8 cellular contexts compared by ENCODE assay signal in the genomic region with DNA sequence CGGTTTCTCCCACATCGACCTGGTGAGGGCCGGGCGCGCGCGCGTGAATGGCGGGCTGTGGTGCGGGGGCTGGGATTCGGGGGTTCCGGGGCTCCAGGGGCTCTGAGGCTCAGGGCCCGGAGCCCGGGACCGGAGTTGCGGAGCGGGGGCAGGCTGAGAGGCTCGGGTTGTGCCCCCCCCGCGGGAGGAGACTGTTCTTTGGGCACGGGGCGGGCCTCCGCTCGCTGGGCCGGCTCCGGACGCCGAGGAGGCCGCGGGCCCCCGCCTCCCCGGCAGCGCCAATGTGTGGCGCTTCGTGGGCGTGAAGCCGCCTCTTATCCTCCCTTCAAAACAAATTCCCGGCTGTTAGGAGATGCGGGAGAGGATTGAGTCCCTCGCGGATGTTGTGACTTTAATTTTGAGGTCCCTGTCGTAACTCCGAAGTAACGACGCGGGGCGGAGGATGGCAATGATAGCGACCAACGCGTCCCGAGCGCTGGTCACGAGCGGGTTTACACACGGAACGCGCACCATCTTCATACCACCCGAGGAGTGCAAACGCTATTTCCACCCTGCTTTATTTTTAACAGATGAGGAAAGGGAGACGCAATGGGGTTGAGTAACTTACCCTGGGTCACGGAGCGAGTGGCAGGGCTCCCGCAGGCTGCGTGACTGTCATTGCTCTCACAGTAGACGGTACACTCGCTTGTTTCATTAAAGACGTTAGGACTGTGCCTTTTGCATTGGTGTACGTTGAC. TPM values are rescaled to one million over a fixed set of nuclear protein-coding genes. Genes with fewer than 3 reads are reported as not detected.
DNase-seq lines count a peak whose midpoint lies in the region; ATAC-seq and TF ChIP-seq lines count a peak whose summit lies in the region.

No MANE protein-coding gene starts in this region.

- 0% methylated on average over 11 to 68 of the region's 68 CpGs for WGBS in body of pancreas, 2 donors

- H3K9me2 ChIP-seq in PC-3 (replicated peaks; ENCODE audit: low read length) = no peaks in the 10 kb centered on the region

- DNase-seq in ACHN (peak; percentile 30), GM13977 (ENCODE audit: low spot score) (peak; percentile 65), PC-3 (peak; percentile 9), body of pancreas (peak in 3 of 4 donors; percentile 17 to 39 (median 37)), iPS-NIHi11 (ENCODE audit: low spot score) (peak; percentile 58), ecto neural progenitor cell (ENCODE audit: low spot score) (no peak)

- TF ChIP-seq CTCF in GM13977 (IDR thresholded peaks at IDR 0.05; ENCODE audit: extremely low read depth, insufficient read depth, missing control alignments) (no peak), PC-3 (conservative IDR thresholded peaks at IDR 0.05; ENCODE audit: low read depth, low read length) (no peak), body of pancreas (IDR thresholded peaks at IDR 0.05) (no peak)

- BruUV-seq in PC-3 (replicated peaks; lab: Mats Ljungman, UMichigan) = no TSS peak

- POLR2A ChIA-PET in PC-3 (lab: Charles Lee; ENCODE audit: unreplicated experiment) = interaction anchor here (0.6 kb wide), 1 partner anchor 74 kb away, joined by 13 read pairs; no protein-coding TSS in a partner anchor

- CTCF ChIA-PET in PC-3 (lab: Charles Lee) = no interaction called here

- peak overlapping the region; percentile 98 for H3K4me2 ChIP-seq in PC-3 (ENCODE audit: low read length)

- H3K9ac ChIP-seq in PC-3 (ENCODE audit: low read length) (peak overlapping the region; percentile 98), skeletal muscle tissue (ENCODE audit: low read depth in 1 of 3, low read length in 3 of 3) (peak overlapping the region; percentile 94 to 98 (median 96))

- H3K9me3 ChIP-seq in PC-3 (ENCODE audit: low read length) (no peaks in the 10 kb centered on the region), body of pancreas (no peaks in the 10 kb centered on the region), skeletal muscle tissue (ENCODE audit: control insufficient read depth in 3 of 3, low read length in 3 of 3) (no peaks in the 10 kb centered on the region)

- H3K27ac ChIP-seq in PC-3 (ENCODE audit: low read length) (peak overlapping the region; percentile 53), body of pancreas (peak overlapping the region; percentile 54 to 86 (median 80)), skeletal muscle tissue (ENCODE audit: low read depth, low read length) (peak overlapping the region; percentile 99)

- no peaks in the 10 kb centered on the region for H3K27me3 ChIP-seq in PC-3 (ENCODE audit: low read length)
- H3K27me3 ChIP-seq in body of pancreas = no peaks in the 10 kb centered on the region
- H3K27me3 ChIP-seq in skeletal muscle tissue (ENCODE audit: control insufficient read depth in 3 of 3, insufficient read depth in 3 of 3, low read length in 3 of 3) = no peaks in the 10 kb centered on the region

- in situ Hi-C loops in ACHN (cut with HindIII; ENCODE audit: low pct_ligation_motif_present, low pct_unique_long_range_greater_than_20kb, low sequenced_read_pairs) (no loop called here), GM13977 (cut with MboI; ENCODE audit: low pct_unique_long_range_greater_than_20kb, low sequenced_read_pairs, unreplicated experiment) (no loop called here)

- H4K20me1 ChIP-seq in PC-3 (ENCODE audit: low read length) = peaks cover 41% of the 10 kb centered on the region

- H3F3A ChIP-seq in PC-3 (ENCODE audit: low read length, unreplicated experiment) = no peaks in the 10 kb centered on the region

- H2AFZ ChIP-seq in PC-3 (ENCODE audit: low read length) = peak overlapping the region; percentile 95

- H3K79me2 ChIP-seq in PC-3 (ENCODE audit: low read length) = peaks cover 59% of the 10 kb centered on the region

- H3K4me3 ChIP-seq in PC-3 (ENCODE audit: low read length) = peak overlapping the region; percentile 98
- H3K4me3 ChIP-seq in body of pancreas = peak overlapping the region; percentile 78 to 95
- H3K4me3 ChIP-seq in skeletal muscle tissue (ENCODE audit: low read length in 3 of 3) = peak overlapping the region; percentile 83 to 88 (median 88)

- H3K4me1 ChIP-seq in PC-3 (ENCODE audit: insufficient read depth, low read length) = peaks cover 12% of the 10 kb centered on the region; the same call in 1 of the 2 replicates
- peaks cover 39% of the 10 kb centered on the region for H3K4me1 ChIP-seq in body of pancreas
- peaks cover 21 to 38% (median 29%) of the 10 kb centered on the region in 3 donors for H3K4me1 ChIP-seq in skeletal muscle tissue (ENCODE audit: control insufficient read depth in 3 of 3, insufficient read depth in 3 of 3, low read length in 3 of 3)

- intact Hi-C loops in PC-3 (cut with micrococcal nuclease) (no loop called here), body of pancreas (cut with DNase I) (no loop called here)

- ATAC-seq in HG02981 (IDR thresholded peaks at IDR 0.05; ENCODE audit: unreplicated experiment) = peak; percentile 36
- peak; percentile 63 for ATAC-seq in PC-3
- ATAC-seq in body of pancreas = peak; percentile 61

- H3K36me3 ChIP-seq in PC-3 (ENCODE audit: low read depth, low read length) (peaks cover 5% of the 10 kb centered on the region; the same call in 1 of the 2 replicates), body of pancreas (replicated peaks in 1 of 2; ENCODE audit: insufficient read depth in 1 of 2, low read depth in 2 of 2) (no peaks in the 10 kb centered on the region), skeletal muscle tissue (ENCODE audit: control insufficient read depth in 3 of 3, insufficient read depth in 3 of 3, low read length in 3 of 3) (peaks cover 10 to 11% (median 11%) of the 10 kb centered on the region in 3 donors)

- TF ChIP-seq POLR2A in body of pancreas (IDR thresholded peaks at IDR 0.05) = no peak

RNA-seq across cellular contexts. Expression of a gene that starts 0.5 kb away (rescaled TPM):
- total RNA-seq in PC-3 (2014; rRNA removed) = 88.3 and 103 TPM in 2 replicates
- 10 to 100 TPM; 37.4 to 51.7 TPM for total RNA-seq in body of pancreas
- total RNA-seq in skeletal muscle tissue = 121 TPM

RNA-seq across cellular contexts. Expression of a gene that starts 24.5 kb away (rescaled TPM):
- total RNA-seq in PC-3 (2014; rRNA removed) (31.5 and 38.4 TPM in 2 replicates), body of pancreas (10 to 100 TPM; 13.2 to 45.5 TPM), skeletal muscle tissue (19.8 TPM)

RNA-seq across cellular contexts. Expression of a gene that starts 52.8 kb away (rescaled TPM):
- total RNA-seq in PC-3 (2014; rRNA removed) = 5.2 and 7.5 TPM in 2 replicates
- total RNA-seq in body of pancreas = 1 to 10 TPM; 3.0 to 8.3 TPM
- total RNA-seq in skeletal muscle tissue = 12.0 TPM
